Comparison of ENCODE assay signal across 9 cellular contexts in genomic region chr2:237572021-237572741, GRCh38. TPM values are rescaled to one million over a fixed set of nuclear protein-coding genes. Genes with fewer than 3 reads are reported as not detected.
A peak's percentile ranks its signal among the peaks of the same experiment; 100 is the strongest.
DNase-seq lines count a peak whose midpoint lies in the region; ATAC-seq and TF ChIP-seq lines count a peak whose summit lies in the region.
"Had no signal": no experiment of that assay in that cellular context is flagged by ENCODE, and none has a peak within 500 bp of the region (broad histone marks: within the 10 kb centered on the region; RNA-seq: fewer than 3 reads in every experiment).

No MANE protein-coding gene starts in this region.

- no peaks in the 10 kb centered on the region for H3K4me1 ChIP-seq in CD4-positive, alpha-beta memory T cell (ENCODE audit: insufficient read depth, low read length)
- no peaks in the 10 kb centered on the region for H3K4me1 ChIP-seq in OCI-LY1 (ENCODE audit: insufficient read depth, low read length, severe bottlenecking)
- peaks cover 15 to 30% (median 26%) of the 10 kb centered on the region in 4 donors for H3K4me1 ChIP-seq in esophagus muscularis mucosa
- H3K4me1 ChIP-seq in naive thymus-derived CD4-positive, alpha-beta T cell (ENCODE audit: control insufficient read depth in 2 of 2, insufficient read depth in 2 of 2, low read length in 2 of 2): no peaks in the 10 kb centered on the region

- DNase-seq in CD4-positive, alpha-beta memory T cell: peak; percentile 73 to 80 (median 77)
- peak; percentile 94 for DNase-seq in GM20000 (ENCODE audit: low spot score)
- peak; percentile 93 for DNase-seq in HuH-7 (ENCODE audit: low spot score)
- DNase-seq in activated T-cell treated with anti-CD3 and anti-CD28 coated beads for 4 hours: peak; percentile 85
- DNase-seq in esophagus muscularis mucosa (ENCODE audit: extremely low spot score): no peak
- DNase-seq in naive thymus-derived CD4-positive, alpha-beta T cell: peak; percentile 66 to 88 (median 81)
- peak; percentile 69 for DNase-seq in stimulated activated CD8-positive, alpha-beta memory T cell treated with anti-CD3 and anti-CD28 coated beads, Interleukin-7, amount 100 ng/mL, for 4 hours (ENCODE audit: low read depth in 2 of 2)

- POLR2A ChIA-PET in CD4-positive, alpha-beta memory T cell (lab: Charles Lee; ENCODE audit: partially characterized antibody): interaction anchor here (0.7 kb wide), 1 partner anchor 486 kb away, joined by 3 read pairs; the partner anchor contains the start of gene COPS8
- POLR2A ChIA-PET in naive thymus-derived CD4-positive, alpha-beta T cell (lab: Charles Lee): interaction anchor here (1.5 kb wide), 1 partner anchor 59 kb away, joined by 4 read pairs; no protein-coding TSS in a partner anchor

- 18% methylated on average over 14 of the region's 24 CpGs for WGBS in esophagus muscularis mucosa

- ATAC-seq in naive thymus-derived CD4-positive, alpha-beta T cell: peak; percentile 95

- no peaks in the 10 kb centered on the region for H3K36me3 Mint-ChIP-seq in CD4-positive, alpha-beta memory T cell
- no peaks in the 10 kb centered on the region for H3K36me3 Mint-ChIP-seq in naive thymus-derived CD4-positive, alpha-beta T cell
- H3K36me3 Mint-ChIP-seq: activated naive CD8-positive, alpha-beta T cell had no signal

- H3K9me3 ChIP-seq in CD4-positive, alpha-beta memory T cell (ENCODE audit: control insufficient read depth in 1 of 2, low read length in 2 of 2): no peaks in the 10 kb centered on the region
- no peaks in the 10 kb centered on the region for H3K9me3 ChIP-seq in OCI-LY1 (ENCODE audit: low read length)
- H3K9me3 ChIP-seq in esophagus muscularis mucosa: no peaks in the 10 kb centered on the region
- no peaks in the 10 kb centered on the region for H3K9me3 ChIP-seq in naive thymus-derived CD4-positive, alpha-beta T cell (ENCODE audit: control insufficient read depth in 2 of 3, low read length in 3 of 3)

- no peak overlapping the region for H3K27ac ChIP-seq in CD4-positive, alpha-beta memory T cell (ENCODE audit: low read depth, low read length)
- H3K27ac ChIP-seq in OCI-LY1 (ENCODE audit: low read depth, low read length, poor library complexity, severe bottlenecking) (no peak overlapping the region), esophagus muscularis mucosa (replicated peaks in 1 of 4) (no peak overlapping the region)
- H3K27ac ChIP-seq in naive thymus-derived CD4-positive, alpha-beta T cell (ENCODE audit: low read depth, low read length): no peak overlapping the region

- no peak overlapping the region for H3K4me3 Mint-ChIP-seq in CD4-positive, alpha-beta memory T cell
- H3K4me3 Mint-ChIP-seq in naive thymus-derived CD4-positive, alpha-beta T cell: no peak overlapping the region
- H3K4me3 Mint-ChIP-seq: activated naive CD8-positive, alpha-beta T cell had no signal

- CTCF ChIA-PET in CD4-positive, alpha-beta memory T cell (lab: Charles Lee; ENCODE audit: partially characterized antibody): interaction anchor here (0.7 to 4.9 kb wide), 35 partner anchors 9 to 487 kb away, joined by 3 to 158 read pairs (median 5); partner anchors contain the start of genes COPS8 and RAB17
- CTCF ChIA-PET in naive thymus-derived CD4-positive, alpha-beta T cell (lab: Charles Lee): interaction anchor here (0.6 to 4.6 kb wide), 20 partner anchors 10 to 418 kb away, joined by 3 to 61 read pairs (median 4); partner anchors contain the start of gene RAB17

- peaks cover 4 to 6% of the 10 kb centered on the region in 2 donors for H3K27me3 Mint-ChIP-seq in CD4-positive, alpha-beta memory T cell
- peaks cover 0 to 6% (median 0%) of the 10 kb centered on the region in 5 donors for H3K27me3 Mint-ChIP-seq in naive thymus-derived CD4-positive, alpha-beta T cell
- H3K27me3 Mint-ChIP-seq: activated naive CD8-positive, alpha-beta T cell had no signal

- peak overlapping the region in 1 of 7 donors; percentile 53 for H3K27ac Mint-ChIP-seq in CD4-positive, alpha-beta memory T cell
- peak overlapping the region in 2 of 9 donors; percentile 20 to 21 for H3K27ac Mint-ChIP-seq in naive thymus-derived CD4-positive, alpha-beta T cell
- H3K27ac Mint-ChIP-seq: activated naive CD8-positive, alpha-beta T cell had no signal

- TF ChIP-seq EP300 in esophagus muscularis mucosa (IDR thresholded peaks at IDR 0.05): no peak

- H3K36me3 ChIP-seq in CD4-positive, alpha-beta memory T cell (ENCODE audit: insufficient read depth, low read length): no peaks in the 10 kb centered on the region
- H3K36me3 ChIP-seq in OCI-LY1 (ENCODE audit: insufficient read depth, low read length): no peaks in the 10 kb centered on the region
- no peaks in the 10 kb centered on the region for H3K36me3 ChIP-seq in esophagus muscularis mucosa
- H3K36me3 ChIP-seq in naive thymus-derived CD4-positive, alpha-beta T cell (ENCODE audit: control insufficient read depth in 2 of 3, insufficient read depth in 3 of 3, low read length in 3 of 3): no peaks in the 10 kb centered on the region

- H2AFZ ChIP-seq in OCI-LY1 (ENCODE audit: low read length): no peak overlapping the region

- H3K9ac ChIP-seq in OCI-LY1 (ENCODE audit: low read length): no peak overlapping the region

- H3K9me3 Mint-ChIP-seq in CD4-positive, alpha-beta memory T cell: peaks cover 0 to 4% (median 0%) of the 10 kb centered on the region in 8 donors
- peaks cover 0 to 2% (median 0%) of the 10 kb centered on the region in 11 donors for H3K9me3 Mint-ChIP-seq in naive thymus-derived CD4-positive, alpha-beta T cell

- intact Hi-C loops in CD4-positive, alpha-beta memory T cell (cut with micrococcal nuclease): loop anchor here (1.0 to 10.0 kb wide), 3 partner anchors 60 to 1227 kb away; no protein-coding TSS in a partner anchor
- intact Hi-C loops in esophagus muscularis mucosa (cut with DNase I): loop anchor here (1.0 to 10.0 kb wide), 4 partner anchors 59 to 477 kb away; partner anchors contain the start of gene COL6A3
- intact Hi-C loops in naive thymus-derived CD4-positive, alpha-beta T cell (cut with micrococcal nuclease): loop anchor here (1.0 to 10.0 kb wide), 9 partner anchors 31 to 1805 kb away; no protein-coding TSS in a partner anchor

- no peaks in the 10 kb centered on the region for H3K9me2 ChIP-seq in OCI-LY1 (ENCODE audit: low read depth, low read length)

- TF ChIP-seq CTCF in GM20000 (IDR thresholded peaks at IDR 0.05; ENCODE audit: extremely low read depth, missing control alignments) (peak; percentile 84), OCI-LY1 (IDR thresholded peaks at IDR 0.05; ENCODE audit: low read length) (peak; percentile 97), esophagus muscularis mucosa (IDR thresholded peaks at IDR 0.05) (peak; percentile 99)

- no peaks in the 10 kb centered on the region for H4K20me1 ChIP-seq in OCI-LY1 (ENCODE audit: insufficient read depth, low read length)

- no peaks in the 10 kb centered on the region for H3K27me3 ChIP-seq in CD4-positive, alpha-beta memory T cell (ENCODE audit: insufficient read depth, low read length)
- H3K27me3 ChIP-seq in OCI-LY1 (ENCODE audit: insufficient read depth, low read length) (peaks cover 10% of the 10 kb centered on the region; the same call in 1 of the 2 replicates), esophagus muscularis mucosa (no peaks in the 10 kb centered on the region)
- no peaks in the 10 kb centered on the region for H3K27me3 ChIP-seq in naive thymus-derived CD4-positive, alpha-beta T cell (ENCODE audit: control insufficient read depth in 2 of 2, insufficient read depth in 2 of 2, low read length in 2 of 2)

- H3F3A ChIP-seq in OCI-LY1 (ENCODE audit: insufficient read depth, low read length): no peaks in the 10 kb centered on the region

- no peak overlapping the region for H3K4me3 ChIP-seq in CD4-positive, alpha-beta memory T cell (ENCODE audit: low read length in 2 of 2)
- H3K4me3 ChIP-seq in OCI-LY1 (ENCODE audit: low read depth, low read length, poor library complexity, severe bottlenecking) (no peak overlapping the region), esophagus muscularis mucosa (peak overlapping the region in 2 of 4 donors; percentile 24 to 32)
- H3K4me3 ChIP-seq in naive thymus-derived CD4-positive, alpha-beta T cell (ENCODE audit: low read length): no peak overlapping the region

- H3K79me2 ChIP-seq in OCI-LY1 (ENCODE audit: insufficient read depth, low read length): no peaks in the 10 kb centered on the region

- no peak for TF ChIP-seq POLR2A in esophagus muscularis mucosa (IDR thresholded peaks at IDR 0.05; ENCODE audit: low read depth)

- H3K4me2 ChIP-seq in OCI-LY1 (ENCODE audit: low read length): no peak overlapping the region

- H3K4me1 Mint-ChIP-seq in CD4-positive, alpha-beta memory T cell: peaks cover 0 to 6% (median 3%) of the 10 kb centered on the region in 4 donors
- H3K4me1 Mint-ChIP-seq in naive thymus-derived CD4-positive, alpha-beta T cell: peaks cover 0 to 7% (median 5%) of the 10 kb centered on the region in 7 donors

RNA-seq across cellular contexts. Expression of gene PRLH, which starts 5.8 kb away (rescaled TPM):
- total RNA-seq in CD4-positive, alpha-beta memory T cell: not detected
- not detected for polyA plus RNA-seq in CD4-positive, alpha-beta memory T cell
- total RNA-seq in esophagus muscularis mucosa: not detected
- total RNA-seq in naive thymus-derived CD4-positive, alpha-beta T cell: not detected
- polyA plus RNA-seq in naive thymus-derived CD4-positive, alpha-beta T cell: not detected

RNA-seq across cellular contexts. Expression of gene RAB17, which starts 18.4 kb away (rescaled TPM):
- not detected for total RNA-seq in CD4-positive, alpha-beta memory T cell
- polyA plus RNA-seq in CD4-positive, alpha-beta memory T cell: not detected
- 1 to 10 TPM in 2 of 4 donors, under 1 TPM in 2; 0.83 to 3.7 (median 1.4) TPM for total RNA-seq in esophagus muscularis mucosa
- not detected for total RNA-seq in naive thymus-derived CD4-positive, alpha-beta T cell
- not detected for polyA plus RNA-seq in naive thymus-derived CD4-positive, alpha-beta T cell

RNA-seq across cellular contexts. Expression of gene LRRFIP1, which starts 55.2 kb away (rescaled TPM):
- total RNA-seq in CD4-positive, alpha-beta memory T cell: 100 to 1,000 TPM; 114 to 119 TPM
- 100 to 1,000 TPM in 1 of 2 donors, 10 to 100 TPM in 1; 88.0 to 198 TPM for polyA plus RNA-seq in CD4-positive, alpha-beta memory T cell
- 100 to 1,000 TPM; 142 to 213 (median 191) TPM for total RNA-seq in esophagus muscularis mucosa
- total RNA-seq in naive thymus-derived CD4-positive, alpha-beta T cell: 100 to 1,000 TPM in 4 of 5 experiments, 10 to 100 TPM in 1; 96.3 to 257 (median 114) TPM
- polyA plus RNA-seq in naive thymus-derived CD4-positive, alpha-beta T cell: 10 to 100 TPM; 82.2 to 94.0 TPM
